Comparison of ENCODE assay signal across 30 cellular contexts in the genomic region with DNA sequence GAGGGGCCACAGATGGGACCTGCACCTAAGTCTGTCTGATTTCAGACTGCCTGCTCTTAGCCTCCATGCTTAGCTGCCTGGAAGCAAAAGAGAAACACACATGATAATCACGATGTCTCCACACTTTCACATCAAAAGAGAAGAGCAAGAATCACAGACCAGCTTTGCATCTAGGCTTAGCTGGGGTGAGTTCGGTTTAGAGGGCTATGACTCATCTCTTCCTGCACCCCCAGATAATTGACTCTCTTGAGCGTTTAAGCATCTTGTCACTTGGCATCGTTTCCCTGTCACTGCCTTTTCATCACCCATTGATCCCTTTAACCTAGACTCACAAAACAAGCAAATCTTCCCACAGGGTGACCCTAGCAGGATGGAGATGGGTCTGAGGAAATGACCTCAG.
"Had no signal": no experiment of that assay in that cellular context is flagged by ENCODE, and none has a peak within 500 bp of the region (broad histone marks: within the 10 kb centered on the region; RNA-seq: fewer than 3 reads in every experiment).

No MANE protein-coding gene starts in this region.

- H3K27ac ChIP-seq: KMS-11, Peyer's patch, SJSA1 had no signal

- H3K36me3 ChIP-seq: Peyer's patch, SJSA1 had no signal

- DNase-seq: Karpas-422, KBM-7, MM.1S, MV-4-11, NCI-H1092, NCI-H1105, NCI-H1417 treated with DMSO at 0.1 percent for 48 hours, NCI-H1436 treated with DMSO at 0.1 percent for 48 hours, NCI-H1694 treated with DMSO at 0.1 percent for 48 hours, NCI-H187 treated with DMSO at 0.1 percent for 48 hours, NCI-H2029, NCI-H2081, NCI-H2171 treated with DMSO at 0.1 percent for 48 hours, NCI-H2227 treated with DMSO at 0.1 percent for 48 hours, NCI-H345, NCI-H446, NCI-H510A treated with DMSO at 0.1 percent for 48 hours, NCI-H524 treated with DMSO at 0.1 percent for 48 hours, NCI-H526 treated with DMSO at 0.1 percent for 48 hours, NCI-H774, OCI-M1, PC-3, Peyer's patch, Right ventricle myocardium superior, RPMI8226, SHP77 treated with DMSO at 0.1 percent for 48 hours, SK-N-SH, SW 1271 had no signal

- ATAC-seq: PC-3 had no signal

- H3K4me1 ChIP-seq: Peyer's patch, SJSA1 had no signal

- H3K9me3 ChIP-seq: Peyer's patch, SJSA1, SK-N-SH had no signal

- H3K27me3 ChIP-seq: Peyer's patch, SJSA1 had no signal

- H3K4me2 ChIP-seq: KMS-11, SK-N-SH had no signal

- H3K9ac ChIP-seq: KMS-11, SK-N-SH had no signal

- H3K4me3 ChIP-seq: Peyer's patch, SJSA1 had no signal
